ENCODE assay signal across 13 cellular contexts in genomic region chr20:33518071-33518470, GRCh38. TPM values are rescaled to one million over a fixed set of nuclear protein-coding genes. Genes with fewer than 3 reads are reported as not detected.
DNase-seq lines count a peak whose midpoint lies in the region; ATAC-seq and TF ChIP-seq lines count a peak whose summit lies in the region.
"Had no signal": no experiment of that assay in that cellular context is flagged by ENCODE, and none has a peak within 500 bp of the region (broad histone marks: within the 10 kb centered on the region; RNA-seq: fewer than 3 reads in every experiment).

No MANE protein-coding gene starts in this region.

- peaks cover 23% of the 10 kb centered on the region for H3K79me2 ChIP-seq in PC-3 (ENCODE audit: low read length)
- peaks cover 45% of the 10 kb centered on the region for H3K79me2 ChIP-seq in osteoblast (ENCODE audit: insufficient read depth, low read length)

- H2AFZ ChIP-seq in PC-3 (ENCODE audit: low read length) = peak overlapping the region; percentile 34
- no peak overlapping the region for H2AFZ ChIP-seq in osteoblast (ENCODE audit: low read length)

- H3K36me3 Mint-ChIP-seq in T-helper 2 cell treated with Interferon-gamma antibody and Interleukin-4, amounts not matched to agents 5 μg/mL and 100 μg/mL, for 36 hours (ENCODE audit: low read depth) = no peaks in the 10 kb centered on the region
- H3K36me3 Mint-ChIP-seq: stimulated activated memory B cell treated with anti-CD40 and anti-IgM and Interleukin-4, amounts not matched to agents 10 μg/mL and 1 μg/mL and 100 μg/mL, for 72 hours had no signal

- no peak for TF ChIP-seq CTCF in PC-3 (conservative IDR thresholded peaks at IDR 0.05; ENCODE audit: low read depth, low read length)
- no peak for TF ChIP-seq CTCF in epithelial cell of esophagus (IDR thresholded peaks at IDR 0.05; ENCODE audit: insufficient read depth, low read depth, low read length, missing control alignments)
- no peak for TF ChIP-seq CTCF in osteoblast (IDR thresholded peaks at IDR 0.05; ENCODE audit: extremely low read depth, low read depth, low read length)
- no peak for TF ChIP-seq CTCF in mucosa of descending colon (IDR thresholded peaks at IDR 0.05)

- no peaks in the 10 kb centered on the region for H3F3A ChIP-seq in PC-3 (ENCODE audit: low read length, unreplicated experiment)

- POLR2A ChIA-PET in PC-3 (lab: Charles Lee; ENCODE audit: unreplicated experiment) = no interaction called here

- H3K9me3 ChIP-seq in PC-3 (ENCODE audit: low read length) = no peaks in the 10 kb centered on the region
- no peaks in the 10 kb centered on the region for H3K9me3 ChIP-seq in osteoblast (ENCODE audit: low read depth, low read length)
- no peaks in the 10 kb centered on the region for H3K9me3 ChIP-seq in mucosa of descending colon

- H3K4me2 ChIP-seq in PC-3 (ENCODE audit: low read length) (peak overlapping the region; percentile 52), osteoblast (ENCODE audit: insufficient read depth, low read length) (peak overlapping the region; percentile 62)

- CTCF ChIA-PET in PC-3 (lab: Charles Lee) = interaction anchor here (0.7 kb wide), 1 partner anchor 37 kb away, joined by 5 read pairs; no protein-coding TSS in a partner anchor

- peak overlapping the region; percentile 41 for H3K9ac ChIP-seq in PC-3 (ENCODE audit: low read length)

- ATAC-seq in PC-3 (peak; percentile 90), mucosa of descending colon (no peak), GM21825 (IDR thresholded peaks at IDR 0.05; ENCODE audit: unreplicated experiment) (no peak)
- ATAC-seq: left ventricle myocardium superior; stimulated activated memory B cell treated with anti-CD40 and anti-IgM and Interleukin-4, amounts not matched to agents 10 μg/mL and 1 μg/mL and 100 μg/mL, for 72 hours had no signal

- no peaks in the 10 kb centered on the region for H3K36me3 ChIP-seq in PC-3 (ENCODE audit: low read depth, low read length)
- no peaks in the 10 kb centered on the region for H3K36me3 ChIP-seq in osteoblast (ENCODE audit: insufficient read depth, low read length)
- H3K36me3 ChIP-seq in mucosa of descending colon (ENCODE audit: low read depth) = no peaks in the 10 kb centered on the region

- H3K4me1 Mint-ChIP-seq in T-helper 2 cell treated with Interferon-gamma antibody and Interleukin-4, amounts not matched to agents 5 μg/mL and 100 μg/mL, for 36 hours (ENCODE audit: low read depth) = peaks cover 8% of the 10 kb centered on the region

- no TSS peak for BruUV-seq in PC-3 (replicated peaks; lab: Mats Ljungman, UMichigan)

- H4K20me1 ChIP-seq in PC-3 (ENCODE audit: low read length) = no peaks in the 10 kb centered on the region
- no peaks in the 10 kb centered on the region for H4K20me1 ChIP-seq in osteoblast (ENCODE audit: insufficient read depth, low read length)

- intact Hi-C loops in PC-3 (cut with micrococcal nuclease) (loop anchor here (5.0 kb wide), 1 partner anchor 129 kb away; no protein-coding TSS in a partner anchor), mucosa of descending colon (cut with DNase I, micrococcal nuclease) (no loop called here)

- no peak overlapping the region for H3K27ac Mint-ChIP-seq in T-helper 2 cell treated with Interferon-gamma antibody and Interleukin-4, amounts not matched to agents 5 μg/mL and 100 μg/mL, for 36 hours
- H3K27ac Mint-ChIP-seq: stimulated activated memory B cell treated with anti-CD40 and anti-IgM and Interleukin-4, amounts not matched to agents 10 μg/mL and 1 μg/mL and 100 μg/mL, for 72 hours had no signal

- no peaks in the 10 kb centered on the region for H3K9me3 Mint-ChIP-seq in T-helper 2 cell treated with Interferon-gamma antibody and Interleukin-4, amounts not matched to agents 5 μg/mL and 100 μg/mL, for 36 hours
- H3K9me3 Mint-ChIP-seq: stimulated activated memory B cell treated with anti-CD40 and anti-IgM and Interleukin-4, amounts not matched to agents 10 μg/mL and 1 μg/mL and 100 μg/mL, for 72 hours had no signal

- peak; percentile 65 for DNase-seq in DMS53 treated with DMSO at 0.1 percent for 48 hours (lab: John Stamatoyannopoulos, UW; ENCODE audit: unreplicated experiment)
- DNase-seq in PC-3 = peak; percentile 75
- DNase-seq in epithelial cell of esophagus (ENCODE audit: low read depth) = peak; percentile 80
- DNase-seq in osteoblast (ENCODE audit: insufficient read length, low spot score, missing footprints) = no peak
- DNase-seq in mucosa of descending colon = no peak
- DNase-seq in T-helper 2 cell treated with Interferon-gamma antibody and Interleukin-4, amounts not matched to agents 5 μg/mL and 100 μg/mL, for 36 hours (ENCODE audit: low spot score) = no peak
- DNase-seq in NCI-H748 treated with DMSO at 0.1 percent for 48 hours (lab: John Stamatoyannopoulos, UW) = no peak
- DNase-seq: GDM1, left ventricle myocardium superior, NCI-H510A treated with DMSO at 0.1 percent for 48 hours, T-helper 9 cell had no signal

- H3K9me2 ChIP-seq in PC-3 (replicated peaks; ENCODE audit: low read length) = no peaks in the 10 kb centered on the region

- peaks cover 14% of the 10 kb centered on the region for H3K4me1 ChIP-seq in PC-3 (ENCODE audit: insufficient read depth, low read length)
- peaks cover 17% of the 10 kb centered on the region for H3K4me1 ChIP-seq in osteoblast (ENCODE audit: insufficient read depth, low read length)
- peaks cover 11% of the 10 kb centered on the region for H3K4me1 ChIP-seq in mucosa of descending colon (ENCODE audit: low read depth)

- no peaks in the 10 kb centered on the region for H3K27me3 Mint-ChIP-seq in T-helper 2 cell treated with Interferon-gamma antibody and Interleukin-4, amounts not matched to agents 5 μg/mL and 100 μg/mL, for 36 hours (ENCODE audit: low read depth)
- H3K27me3 Mint-ChIP-seq: stimulated activated memory B cell treated with anti-CD40 and anti-IgM and Interleukin-4, amounts not matched to agents 10 μg/mL and 1 μg/mL and 100 μg/mL, for 72 hours had no signal

- H3K4me3 ChIP-seq in PC-3 (ENCODE audit: low read length) = no peak overlapping the region
- H3K4me3 ChIP-seq in epithelial cell of esophagus (ENCODE audit: low read length) = no peak overlapping the region
- no peak overlapping the region for H3K4me3 ChIP-seq in osteoblast (ENCODE audit: insufficient read depth, low read length)
- H3K4me3 ChIP-seq in mucosa of descending colon = no peak overlapping the region

- H3K27me3 ChIP-seq in PC-3 (ENCODE audit: low read length) (no peaks in the 10 kb centered on the region), osteoblast (ENCODE audit: insufficient read depth, low read length) (no peaks in the 10 kb centered on the region)

- H3K27ac ChIP-seq in PC-3 (ENCODE audit: low read length) = peak overlapping the region; percentile 74
- H3K27ac ChIP-seq in osteoblast (ENCODE audit: low read depth, low read length) = peak overlapping the region; percentile 76

- no peak overlapping the region for H3K4me3 Mint-ChIP-seq in T-helper 2 cell treated with Interferon-gamma antibody and Interleukin-4, amounts not matched to agents 5 μg/mL and 100 μg/mL, for 36 hours
- H3K4me3 Mint-ChIP-seq: stimulated activated memory B cell treated with anti-CD40 and anti-IgM and Interleukin-4, amounts not matched to agents 10 μg/mL and 1 μg/mL and 100 μg/mL, for 72 hours had no signal

RNA-seq across cellular contexts. Expression of gene CBFA2T2, which starts 28.2 kb away (rescaled TPM):
- total RNA-seq in PC-3 (2014; rRNA removed) (9.2 and 9.7 TPM in 2 replicates), osteoblast (10.3 and 11.2 TPM in 2 replicates), mucosa of descending colon (10 to 100 TPM; 28.5 to 37.4 (median 30.3) TPM)

Comparison
In these comparisons a context has a peak if more than half of its experiments do, and no peak if none do; other contexts are left out.
1. DNase-seq: peak in DMS53 treated with DMSO at 0.1 percent for 48 hours (single experiment), PC-3 (single experiment) and epithelial cell of esophagus (single experiment); none in osteoblast (single experiment), mucosa of descending colon (0 of 3), T-helper 2 cell treated with Interferon-gamma antibody and Interleukin-4, amounts not matched to agents 5 μg/mL and 100 μg/mL, for 36 hours (single experiment) and NCI-H748 treated with DMSO at 0.1 percent for 48 hours (single experiment).